In the genomic region with DNA sequence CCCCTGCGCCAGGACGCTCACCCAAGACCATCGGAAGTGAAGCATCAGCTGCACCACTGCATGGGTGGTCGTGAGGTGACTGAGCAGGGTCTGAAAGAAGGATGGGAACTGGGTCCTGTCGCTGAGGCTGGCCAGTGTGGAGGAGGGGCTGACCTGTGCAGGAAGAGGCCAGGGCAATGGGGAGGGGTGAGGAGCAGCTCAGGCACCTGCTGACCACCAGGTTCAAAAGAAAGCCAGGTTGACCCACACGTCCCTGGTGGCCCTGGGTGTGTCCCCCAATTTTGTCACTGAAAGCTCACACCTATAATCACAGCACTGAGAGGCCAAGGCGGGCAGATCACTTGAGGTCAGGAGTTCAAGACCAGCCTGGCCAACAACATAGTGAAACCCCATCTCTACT, we compare ENCODE assay signal across 4 cellular contexts. TPM values are rescaled to one million over a fixed set of nuclear protein-coding genes. Genes with fewer than 3 reads are reported as not detected.
"Had no signal": no experiment of that assay in that cellular context is flagged by ENCODE, and none has a peak within 500 bp of the region (broad histone marks: within the 10 kb centered on the region; RNA-seq: fewer than 3 reads in every experiment).

No MANE protein-coding gene starts in this region.

- H3K4me3 ChIP-seq: GM12878 had no signal

- ATAC-seq: GM12878 had no signal

- DNase-seq: GDM1, GF-D8 had no signal

RNA-seq across cellular contexts. Expression of a gene that starts 13.7 kb away (rescaled TPM):
- total RNA-seq: G401, GM12878 had no signal

RNA-seq across cellular contexts. Expression of a gene that starts 39.0 kb away (rescaled TPM):
- total RNA-seq: G401, GM12878 had no signal

RNA-seq across cellular contexts. Expression of a gene that starts 45.8 kb away (rescaled TPM):
- total RNA-seq: G401, GM12878 had no signal
